Comparison of ENCODE assay signal across 19 cellular contexts in genomic region chr1:64908567-64908966, GRCh38.
"Had no signal": no experiment of that assay in that cellular context is flagged by ENCODE, and none has a peak within 500 bp of the region (broad histone marks: within the 10 kb centered on the region; RNA-seq: fewer than 3 reads in every experiment).

No MANE protein-coding gene starts in this region.

- H3K4me3 Mint-ChIP-seq: nephron had no signal

- H3K27ac Mint-ChIP-seq: activated naive CD4-positive, alpha-beta T cell treated with anti-CD3 and anti-CD28 coated beads, Interleukin-2, amount 50 U/mL, for 72 hours; activated T-helper 2 cell treated with anti-CD3 and anti-CD28 coated beads, Interferon-gamma antibody, Interleukin-2, Interleukin-4, amounts not matched to agents 10 μg/mL and 5 μg/mL and 100 μg/mL, durations not matched to agents 14 hours and 24 hours and 36 hours had no signal

- H3K9me3 Mint-ChIP-seq: activated naive CD4-positive, alpha-beta T cell treated with anti-CD3 and anti-CD28 coated beads, Interleukin-2, amount 50 U/mL, for 72 hours; activated T-helper 2 cell treated with anti-CD3 and anti-CD28 coated beads, Interferon-gamma antibody, Interleukin-2, Interleukin-4, amounts not matched to agents 10 μg/mL and 5 μg/mL and 100 μg/mL, durations not matched to agents 14 hours and 24 hours and 36 hours; nephron had no signal

- H3K4me1 ChIP-seq: breast epithelium had no signal

- H3K27ac ChIP-seq: breast epithelium, gastroesophageal sphincter, left lung, right atrium auricular region, tibial nerve, uterus had no signal

- H3K4me3 ChIP-seq: breast epithelium, dorsolateral prefrontal cortex, gastroesophageal sphincter, left lung, right atrium auricular region, tibial nerve, uterus had no signal

- H3K9me3 ChIP-seq: breast epithelium, gastroesophageal sphincter, left lung, right atrium auricular region, tibial nerve, uterus had no signal

- DNase-seq: activated CD4-positive, CD25-positive, alpha-beta regulatory T cell treated with anti-CD3 and anti-CD28 coated beads, Interleukin-2, amount 50 U/mL, for 72 hours; activated T-cell treated with anti-CD3 and anti-CD28 coated beads for 4 hours; dorsolateral prefrontal cortex; erythroblast; islet precursor cell; left lung; mammary epithelial cell; stimulated activated CD4-positive, alpha-beta T cell treated with anti-CD3 and anti-CD28 coated beads, Interleukin-15, amount 100 ng/mL, for 24 hours; stimulated activated CD4-positive, alpha-beta T cell treated with anti-CD3 and anti-CD28 coated beads, Interleukin-4, amount 100 ng/mL, for 24 hours; stimulated activated naive CD4-positive, alpha-beta T cell treated with Interleukin-2 at 50 U/mL for 16 hours; T-helper 1 cell; uterus had no signal

- H3K36me3 ChIP-seq: breast epithelium, gastroesophageal sphincter, left lung, right atrium auricular region, tibial nerve, uterus had no signal

- ATAC-seq: activated naive CD4-positive, alpha-beta T cell treated with anti-CD3 and anti-CD28 coated beads, Interleukin-2, amount 50 U/mL, for 72 hours; gastroesophageal sphincter; left lung had no signal

- H3K27me3 ChIP-seq: breast epithelium, dorsolateral prefrontal cortex, gastroesophageal sphincter, left lung, right atrium auricular region, tibial nerve, uterus had no signal
